In genomic region chr1:216778763-216779162, GRCh38 we compare ENCODE assay signal across 33 cellular contexts. TPM values are rescaled to one million over a fixed set of nuclear protein-coding genes. Genes with fewer than 3 reads are reported as not detected.
DNase-seq lines count a peak whose midpoint lies in the region; ATAC-seq and TF ChIP-seq lines count a peak whose summit lies in the region.
"Had no signal": no experiment of that assay in that cellular context is flagged by ENCODE, and none has a peak within 500 bp of the region (broad histone marks: within the 10 kb centered on the region; RNA-seq: fewer than 3 reads in every experiment).

No MANE protein-coding gene starts in this region.

- in situ Hi-C loops in KBM-7 (cut with MboI; ENCODE audit: low pct_unique_long_range_greater_than_20kb, low sequenced_read_pairs) (no loop called here), transverse colon (cut with MboI; ENCODE audit: low pct_ligation_motif_present in 1 of 4, low pct_unique_long_range_greater_than_20kb in 1 of 4, low sequenced_read_pairs in 3 of 4) (no loop called here)

- no peaks in the 10 kb centered on the region for H3K36me3 ChIP-seq in transverse colon
- H3K36me3 ChIP-seq: brain microvascular endothelial cell, heart left ventricle, stomach, uterus had no signal

- intact Hi-C loops in transverse colon (cut with DNase I; ENCODE audit: low total_unique reads) = no loop called here

- H3K4me1 ChIP-seq in transverse colon = no peaks in the 10 kb centered on the region
- H3K4me1 ChIP-seq: parathyroid adenoma, stomach, uterus had no signal

- TF ChIP-seq CTCF in transverse colon (IDR thresholded peaks at IDR 0.05) = no peak

- no peak overlapping the region for H3K4me3 ChIP-seq in transverse colon
- H3K4me3 ChIP-seq: heart left ventricle, SK-N-MC, smooth muscle cell, stomach, uterus had no signal

- ATAC-seq in GM18511 (IDR thresholded peaks at IDR 0.05; ENCODE audit: unreplicated experiment) = no peak
- ATAC-seq: activated CD4-positive, CD25-positive, alpha-beta regulatory T cell treated with anti-CD3 and anti-CD28 coated beads, Interleukin-2, amount 50 U/mL, for 24 hours; heart left ventricle; T-helper 17 cell had no signal

- no peak for TF ChIP-seq EP300 in transverse colon (IDR thresholded peaks at IDR 0.05; ENCODE audit: low read depth)

- no peak for TF ChIP-seq POLR2A in transverse colon (IDR thresholded peaks at IDR 0.05)

- no peaks in the 10 kb centered on the region for H3K27me3 ChIP-seq in transverse colon
- H3K27me3 ChIP-seq: brain microvascular endothelial cell, heart left ventricle, stomach, uterus had no signal

- H3K9me3 ChIP-seq in transverse colon = no peaks in the 10 kb centered on the region
- H3K9me3 ChIP-seq: heart left ventricle, stomach, uterus had no signal

- no peak overlapping the region for H3K27ac ChIP-seq in transverse colon
- H3K27ac ChIP-seq: brain microvascular endothelial cell, heart left ventricle, parathyroid adenoma, RWPE1, SK-N-MC, stomach, uterus had no signal

- WGBS in transverse colon (ENCODE audit: low coverage in 1 of 2), 2 donors = 100% methylated on average over 1 of the region's 1 CpG

- DNase-seq in NCI-H82 (lab: John Stamatoyannopoulos, UW) (peak; percentile 43), NCI-H82 treated with DMSO at 0.1 percent for 48 hours (lab: John Stamatoyannopoulos, UW; ENCODE audit: unreplicated experiment) (no peak), KBM-7 (peak; percentile 26), NCI-H2171 treated with DMSO at 0.1 percent for 48 hours (lab: John Stamatoyannopoulos, UW) (peak; percentile 41), kidney tubule cell (ENCODE audit: low spot score) (peak; percentile 21), transverse colon (no peak), SK-N-DZ (ENCODE audit: low spot score) (no peak)
- DNase-seq: activated CD4-positive, alpha-beta memory T cell treated with anti-CD3 and anti-CD28 coated beads for 36 hours; activated naive CD4-positive, alpha-beta T cell treated with anti-CD3 and anti-CD28 coated beads, Interleukin-2, amount 50 U/mL, for 16 hours; amniotic stem cell; brain microvascular endothelial cell; CD4-positive, alpha-beta memory T cell; cerebellar nuclear complex; foreskin melanocyte; H7; heart left ventricle; islet precursor cell; NCI-H1436; NCI-H2107; NCI-H510A treated with DMSO at 0.1 percent for 48 hours; stimulated activated CD4-positive, alpha-beta T cell treated with anti-CD3 and anti-CD28 coated beads, Interleukin-1b, Interleukin-23, amount 100 ng/mL, for 48 hours; stomach; T-helper 17 cell; uterus had no signal

RNA-seq across cellular contexts. Expression of gene ESRRG, which starts 55.5 kb away (rescaled TPM):
- total RNA-seq in transverse colon = 1 to 10 TPM in 1 of 4 donors, under 1 TPM in 3; 0.20 to 1.5 (median 0.50) TPM
- polyA plus RNA-seq in SK-N-DZ (2014; cell fraction: cytosol; rRNA removed) = 1.3 and 1.9 TPM in 2 replicates
- polyA plus RNA-seq in SK-N-DZ (2014; cell fraction: nucleus; rRNA removed) = 0.52 and 1.2 TPM in 2 replicates
- total RNA-seq: activated CD4-positive, alpha-beta memory T cell treated with anti-CD3 and anti-CD28 coated beads for 36 hours; activated T-helper 1 cell treated with anti-CD3 and anti-CD28 coated beads, Interleukin-12 subunit alpha, Interleukin-12 subunit beta, Interleukin-2, Interleukin-4 antibody, amounts not matched to agents 30 ng/mL and 10 ng/mL and 1 ng/mL, durations not matched to agents 14 hours and 24 hours and 36 hours; B cell; CD4-positive, alpha-beta memory T cell; dermis microvascular lymphatic vessel endothelial cell; smooth muscle cell; T-helper 17 cell had no signal
- polyA plus RNA-seq: CD4-positive, alpha-beta memory T cell had no signal

Comparison
In these comparisons a context has a peak if more than half of its experiments do, and no peak if none do; other contexts are left out.
1. DNase-seq: peak in NCI-H82 (single experiment), KBM-7 (single experiment), NCI-H2171 treated with DMSO at 0.1 percent for 48 hours (single experiment) and kidney tubule cell (single experiment); none in NCI-H82 treated with DMSO at 0.1 percent for 48 hours (single experiment), transverse colon (single experiment) and SK-N-DZ (single experiment).